In genomic region chr2:57276408-57276807, GRCh38 we compare ENCODE assay signal across 2 cellular contexts.
A peak's percentile ranks its signal among the peaks of the same experiment; 100 is the strongest.
DNase-seq lines count a peak whose midpoint lies in the region; TF ChIP-seq lines count a peak whose summit lies in the region.
"Not testable (repeated sequence)": the region's sequence is repeated elsewhere in the genome, so short reads cannot be mapped to it uniquely, and the experiment has no call there.

No MANE protein-coding gene starts in this region.

- intact Hi-C loops in spleen (cut with DNase I; ENCODE audit: low total_unique reads): not testable (repeated sequence)

- H3K4me3 ChIP-seq in spleen: not testable (repeated sequence)

- H3K9me3 ChIP-seq in spleen: peaks cover 0 to 75% (median 51%) of the 10 kb centered on the region in 8 donors

- H3K27me3 ChIP-seq in spleen (replicated peaks in 1 of 7): not testable (repeated sequence)

- not testable (repeated sequence) for H3K4me1 ChIP-seq in spleen

- 78 to 95% (median 91%) methylated on average over 9 of the region's 9 CpGs for WGBS in spleen, 5 donors

- DNase-seq in mesenteric fat pad (ENCODE audit: low spot score): peak; percentile 69
- peak; percentile 21 for DNase-seq in spleen

- H3K36me3 ChIP-seq in spleen: not testable (repeated sequence)

- H3K27ac ChIP-seq in spleen: not testable (repeated sequence)

- TF ChIP-seq POLR2A in spleen (IDR thresholded peaks at IDR 0.05): not testable (repeated sequence)

- TF ChIP-seq CTCF in spleen (IDR thresholded peaks at IDR 0.05 in 8 of 11, conservative IDR thresholded peaks at IDR 0.05 in 3 of 11): not testable (repeated sequence)
